Comparison of ENCODE assay signal across 2 cellular contexts in the genomic region with DNA sequence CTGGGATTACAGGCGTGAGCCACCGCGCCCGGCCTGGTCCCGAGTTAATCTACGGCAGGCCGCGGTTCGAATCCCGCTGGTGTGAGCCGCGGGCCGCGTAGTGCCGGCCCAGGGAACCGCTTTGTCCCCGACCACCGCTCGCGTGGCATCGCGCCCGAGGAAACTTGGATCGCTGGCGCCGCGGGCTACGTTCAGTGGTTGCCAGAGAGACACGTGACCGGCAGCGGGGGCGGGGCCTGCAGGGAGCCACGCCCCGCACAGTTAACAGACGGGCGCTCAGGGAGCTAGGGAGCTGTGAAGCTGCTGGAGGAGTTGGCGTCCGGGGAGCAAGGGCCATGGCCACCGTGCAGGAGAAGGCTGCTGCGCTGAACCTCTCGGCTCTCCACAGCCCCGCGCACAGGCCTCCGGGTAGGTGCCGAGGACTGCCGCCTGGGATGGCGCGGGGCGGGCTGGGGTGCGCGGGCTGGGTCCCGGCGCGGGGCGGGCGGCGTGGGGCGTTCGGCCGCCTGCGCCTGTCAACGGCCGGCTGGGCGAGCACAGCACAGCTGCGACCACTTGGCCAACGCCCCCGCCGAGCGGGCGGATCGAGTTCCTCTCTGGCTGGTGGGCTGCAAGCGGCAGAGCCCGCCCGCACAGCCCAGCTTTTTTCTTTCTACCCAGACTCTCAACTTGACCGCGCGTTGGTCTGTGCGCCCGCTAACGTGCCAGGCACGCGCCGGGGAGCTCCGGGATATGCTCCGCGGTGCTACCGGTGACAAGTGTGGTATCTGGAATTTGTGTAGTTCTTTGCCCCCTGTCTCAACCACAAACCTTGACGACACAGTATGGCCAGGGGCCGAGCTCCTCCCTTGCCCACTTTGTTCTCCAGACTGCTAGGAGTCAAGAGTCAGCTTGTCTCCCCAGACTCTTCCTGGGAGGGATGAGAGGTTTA.
TF ChIP-seq lines count a peak whose summit lies in the region.

Gene DEPDC7 (plus strand): TSS at position 258 of the 931 bp plus-strand sequence. CDS start 78 bp downstream, at position 336.

TF ChIP-seq in A549, 52 proteins besides CTCF, POLR2A, EP300 and RAD21 (continued from another document):
- TF ChIP-seq USF2 (IDR thresholded peaks at IDR 0.05) (peak; percentile 93), SMC3 (IDR thresholded peaks at IDR 0.05) (no peak), ZSCAN20 (CRISPR knock-in tag; IDR thresholded peaks at IDR 0.05) (no peak), HOXB5 (CRISPR knock-in tag; IDR thresholded peaks at IDR 0.05) (peak; percentile 55; the same call in 1 of the 2 replicates), FOXS1 (CRISPR knock-in tag; IDR thresholded peaks at IDR 0.05) (no peak), ESRRA (IDR thresholded peaks at IDR 0.05; ENCODE audit: borderline replicate concordance, low read length) (no peak), PHF8 (IDR thresholded peaks at IDR 0.05; ENCODE audit: borderline replicate concordance, low read depth) (peak; percentile 68; the same call in 1 of the 2 replicates), GATA3 (IDR thresholded peaks at IDR 0.05; ENCODE audit: borderline replicate concordance) (no peak), REST (IDR thresholded peaks at IDR 0.05) (no peak), HEYL (CRISPR knock-in tag; IDR thresholded peaks at IDR 0.05) (no peak), BCL3 (IDR thresholded peaks at IDR 0.05) (0 out of 3 replicates have a peak, but pooled peaks have one; percentile 43), HOXB13 (CRISPR knock-in tag; IDR thresholded peaks at IDR 0.05; ENCODE audit: low read depth) (no peak), TFCP2L1 (CRISPR knock-in tag; IDR thresholded peaks at IDR 0.05) (0 out of 2 replicates have a peak, but pooled peaks have one; percentile 20), KDM1A (IDR thresholded peaks at IDR 0.05; ENCODE audit: low read depth) (no peak)

TF ChIP-seq in HepG2, 621 proteins besides CTCF, POLR2A, EP300 and RAD21 (continued from another document and continues in another):
- TF ChIP-seq ATF6 (CRISPR knock-in tag; conservative IDR thresholded peaks at IDR 0.05) (no peak), PHF20 (CRISPR knock-in tag; IDR thresholded peaks at IDR 0.05) (no peak; the same call in 1 of the 2 replicates), LCORL (IDR thresholded peaks at IDR 0.05) (peak; percentile 35; the same call in 1 of the 2 replicates), LCORL (CRISPR knock-in tag; IDR thresholded peaks at IDR 0.05) (peak; percentile 54; the same call in 1 of the 2 replicates), SCMH1 (CRISPR knock-in tag; IDR thresholded peaks at IDR 0.05; ENCODE audit: borderline replicate concordance) (no peak), XBP1 (CRISPR knock-in tag; IDR thresholded peaks at IDR 0.05) (0 out of 2 replicates have a peak, but pooled peaks have one; percentile 59), HOXA7 (CRISPR knock-in tag; IDR thresholded peaks at IDR 0.05) (no peak), ZNF672 (CRISPR knock-in tag; IDR thresholded peaks at IDR 0.05) (no peak), ZNF274 (CRISPR knock-in tag; IDR thresholded peaks at IDR 0.05) (no peak), ZBTB2 (CRISPR knock-in tag; IDR thresholded peaks at IDR 0.05; ENCODE audit: low read depth) (peak; percentile 56), GABPA (IDR thresholded peaks at IDR 0.05; ENCODE audit: low read depth, low read length) (no peak), GABPA (CRISPR knock-in tag; IDR thresholded peaks at IDR 0.05; ENCODE audit: low read depth) (no peak), BHLHE40 (IDR thresholded peaks at IDR 0.05; ENCODE audit: low read length) (peak; percentile 77), IRF2 (CRISPR knock-in tag; IDR thresholded peaks at IDR 0.05) (peak; percentile 75; the same call in 1 of the 2 replicates), ZNF772 (CRISPR knock-in tag; IDR thresholded peaks at IDR 0.05) (peak; percentile 42; the same call in 1 of the 2 replicates), CERS6 (CRISPR knock-in tag; IDR thresholded peaks at IDR 0.05) (no peak), ATF7 (IDR thresholded peaks at IDR 0.05) (no peak), ATF7 (CRISPR knock-in tag; IDR thresholded peaks at IDR 0.05) (no peak), ZNF343 (CRISPR knock-in tag; IDR thresholded peaks at IDR 0.05) (no peak), ZNF451 (CRISPR knock-in tag; IDR thresholded peaks at IDR 0.05) (0 out of 2 replicates have a peak, but pooled peaks have one; percentile 71), TCF12 (IDR thresholded peaks at IDR 0.05) (no peak), TCF12 (CRISPR knock-in tag; IDR thresholded peaks at IDR 0.05) (no peak; the same call in 1 of the 2 replicates), ZNF703 (CRISPR knock-in tag; IDR thresholded peaks at IDR 0.05; ENCODE audit: borderline replicate concordance) (no peak), RCOR2 (CRISPR knock-in tag; IDR thresholded peaks at IDR 0.05) (peak; percentile 89), HNRNPUL1 (IDR thresholded peaks at IDR 0.05; ENCODE audit: low read depth, low read length) (no peak), NCOA1 (CRISPR knock-in tag; IDR thresholded peaks at IDR 0.05) (peak; percentile 73; the same call in 1 of the 2 replicates), ZBTB39 (CRISPR knock-in tag; IDR thresholded peaks at IDR 0.05) (no peak), ESRRA (CRISPR knock-in tag; IDR thresholded peaks at IDR 0.05; ENCODE audit: low read depth) (peak; percentile 38; the same call in 1 of the 2 replicates), ZFP36L2 (CRISPR knock-in tag; IDR thresholded peaks at IDR 0.05) (0 out of 2 replicates have a peak, but pooled peaks have one; percentile 83), KDM4B (CRISPR knock-in tag; IDR thresholded peaks at IDR 0.05) (peak; percentile 80; the same call in 1 of the 2 replicates), NONO (IDR thresholded peaks at IDR 0.05) (no peak), NONO (CRISPR knock-in tag; conservative IDR thresholded peaks at IDR 0.05) (peak; percentile 81), MAFF (IDR thresholded peaks at IDR 0.05; ENCODE audit: low read depth, low read length) (no peak), DBP (CRISPR knock-in tag; IDR thresholded peaks at IDR 0.05; ENCODE audit: not compliant biosample characterization) (no peak), POGK (CRISPR knock-in tag; conservative IDR thresholded peaks at IDR 0.05) (peak; percentile 57; the same call in 1 of the 2 replicates), SP4 (CRISPR knock-in tag; IDR thresholded peaks at IDR 0.05) (peak; percentile 96), YEATS2 (CRISPR knock-in tag; IDR thresholded peaks at IDR 0.05; ENCODE audit: borderline replicate concordance) (peak; percentile 34; the same call in 1 of the 2 replicates), ETV6 (CRISPR knock-in tag; conservative IDR thresholded peaks at IDR 0.05) (0 out of 2 replicates have a peak, but pooled peaks have one; percentile 71), ZNF577 (CRISPR knock-in tag; IDR thresholded peaks at IDR 0.05; ENCODE audit: borderline replicate concordance, low read depth) (no peak), MATR3 (CRISPR knock-in tag; IDR thresholded peaks at IDR 0.05) (no peak), MXI1 (IDR thresholded peaks at IDR 0.05; ENCODE audit: borderline replicate concordance, low read depth, low read length) (peak; percentile 72; the same call in 2 of the 3 replicates), GTF2F1 (IDR thresholded peaks at IDR 0.05; ENCODE audit: low read length) (no peak), ZZZ3 (CRISPR knock-in tag; IDR thresholded peaks at IDR 0.05; ENCODE audit: borderline replicate concordance) (no peak), ZNF12 (CRISPR knock-in tag; IDR thresholded peaks at IDR 0.05) (no peak), ZMYM4 (CRISPR knock-in tag; IDR thresholded peaks at IDR 0.05) (peak; percentile 89), ZNF33A (CRISPR knock-in tag; IDR thresholded peaks at IDR 0.05; ENCODE audit: borderline replicate concordance) (0 out of 2 replicates have a peak, but pooled peaks have one; percentile 16), FOXJ3 (CRISPR knock-in tag; IDR thresholded peaks at IDR 0.05; ENCODE audit: borderline replicate concordance) (peak; percentile 69; the same call in 1 of the 2 replicates), PRPF4 (IDR thresholded peaks at IDR 0.05; ENCODE audit: low read depth, low read length, poor library complexity, severe bottlenecking) (no peak)
- TF ChIP-seq, protein P1, sequence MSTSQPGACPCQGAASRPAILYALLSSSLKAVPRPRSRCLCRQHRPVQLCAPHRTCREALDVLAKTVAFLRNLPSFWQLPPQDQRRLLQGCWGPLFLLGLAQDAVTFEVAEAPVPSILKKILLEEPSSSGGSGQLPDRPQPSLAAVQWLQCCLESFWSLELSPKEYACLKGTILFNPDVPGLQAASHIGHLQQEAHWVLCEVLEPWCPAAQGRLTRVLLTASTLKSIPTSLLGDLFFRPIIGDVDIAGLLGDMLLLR (CRISPR knock-in tag; IDR thresholded peaks at IDR 0.05): peak; percentile 80
- TF ChIP-seq, protein P2, sequence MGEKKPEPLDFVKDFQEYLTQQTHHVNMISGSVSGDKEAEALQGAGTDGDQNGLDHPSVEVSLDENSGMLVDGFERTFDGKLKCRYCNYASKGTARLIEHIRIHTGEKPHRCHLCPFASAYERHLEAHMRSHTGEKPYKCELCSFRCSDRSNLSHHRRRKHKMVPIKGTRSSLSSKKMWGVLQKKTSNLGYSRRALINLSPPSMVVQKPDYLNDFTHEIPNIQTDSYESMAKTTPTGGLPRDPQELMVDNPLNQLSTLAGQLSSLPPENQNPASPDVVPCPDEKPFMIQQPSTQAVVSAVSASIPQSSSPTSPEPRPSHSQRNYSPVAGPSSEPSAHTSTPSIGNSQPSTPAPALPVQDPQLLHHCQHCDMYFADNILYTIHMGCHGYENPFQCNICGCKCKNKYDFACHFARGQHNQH (CRISPR knock-in tag; IDR thresholded peaks at IDR 0.05): peak; percentile 26; the same call in 1 of the 2 replicates
